ENCODE assay signal across 9 cellular contexts in the genomic region with DNA sequence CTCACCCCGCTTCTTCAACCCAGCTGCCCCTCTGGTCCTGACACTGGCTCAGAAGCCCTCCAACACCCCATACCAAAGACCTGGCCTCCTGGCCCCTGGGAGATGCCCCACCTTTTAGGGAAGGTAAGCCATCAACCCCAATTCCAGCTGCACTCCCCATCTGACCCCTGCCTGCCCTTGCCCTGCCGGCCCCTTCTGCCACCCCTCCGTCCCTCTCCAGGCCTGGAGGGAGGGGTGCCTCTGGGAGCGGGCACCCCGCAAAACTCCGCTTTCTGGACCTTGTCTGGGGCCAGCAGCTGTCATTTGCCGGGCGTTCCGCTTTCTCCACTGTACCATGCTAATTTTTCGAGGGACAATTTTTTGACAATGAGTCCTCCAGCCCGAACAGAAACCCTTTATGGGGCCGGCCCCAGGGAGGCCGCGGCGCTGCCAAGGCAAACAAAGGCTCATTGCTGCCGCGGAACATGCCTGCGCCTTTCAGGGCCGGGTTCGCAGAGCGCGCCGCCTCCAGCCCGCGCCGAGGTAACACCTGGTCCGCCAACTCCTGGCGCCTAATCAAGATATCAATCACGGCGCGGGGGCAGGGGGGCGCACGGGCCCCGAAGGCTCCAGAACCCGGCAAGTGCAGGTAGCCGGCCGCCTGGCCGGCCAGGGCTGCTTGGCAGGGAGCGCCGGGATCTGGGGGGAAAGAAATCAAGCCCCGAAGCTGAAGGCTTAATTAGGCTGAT.
DNase-seq lines count a peak whose midpoint lies in the region; ATAC-seq and TF ChIP-seq lines count a peak whose summit lies in the region.
"Had no signal": no experiment of that assay in that cellular context is flagged by ENCODE, and none has a peak within 500 bp of the region (broad histone marks: within the 10 kb centered on the region; RNA-seq: fewer than 3 reads in every experiment).

No MANE protein-coding gene starts in this region.

- peak in 1 of 2 experiments; percentile 10; a peak in 1 of 4 replicates for TF ChIP-seq CTCF in GM23338 (conservative IDR thresholded peaks at IDR 0.05; ENCODE audit: low read depth in 2 of 2)
- no peak for TF ChIP-seq CTCF in RWPE2 (IDR thresholded peaks at IDR 0.05; ENCODE audit: poor library complexity, severe bottlenecking)

- peak; percentile 78 for DNase-seq in GM23338 (ENCODE audit: low spot score)
- DNase-seq in RWPE2 (ENCODE audit: low spot score) = no peak
- peak; percentile 57 to 89 (median 78) for DNase-seq in head of caudate nucleus
- peak; percentile 54 for DNase-seq in occipital lobe (lab: John Stamatoyannopoulos, UW)
- DNase-seq in RKO (ENCODE audit: low spot score) = no peak
- no peak for DNase-seq in CD1c-positive myeloid dendritic cell (ENCODE audit: extremely low spot score)

- H3K4me1 Mint-ChIP-seq in GM23338 = peaks cover 20% of the 10 kb centered on the region

- H3K4me2 ChIP-seq in GM23338 = peak overlapping the region; percentile 98

- no peaks in the 10 kb centered on the region for H3K36me3 Mint-ChIP-seq in GM23338 (ENCODE audit: low read depth)

- H3K27ac Mint-ChIP-seq in GM23338 = no peak overlapping the region

- H3K9me3 ChIP-seq in RWPE2 (ENCODE audit: severe bottlenecking) = no peaks in the 10 kb centered on the region

- H3K4me3 ChIP-seq in GM23338 (peak overlapping the region; percentile 81), RWPE2 (ENCODE audit: severe bottlenecking) (no peak overlapping the region)

- H3K27me3 ChIP-seq in GM23338 (ENCODE audit: insufficient read depth) = peaks cover 52% of the 10 kb centered on the region
- no peaks in the 10 kb centered on the region for H3K27me3 ChIP-seq in RWPE2 (ENCODE audit: insufficient read depth, poor library complexity, severe bottlenecking)

- H3F3A ChIP-seq in GM23338 (replicated peaks; ENCODE audit: low read depth) = peaks cover 4% of the 10 kb centered on the region

- peaks cover 65% of the 10 kb centered on the region for H3K27me3 Mint-ChIP-seq in GM23338 (ENCODE audit: insufficient read depth, low read depth, poor library complexity)

- H3K36me3 ChIP-seq in GM23338 (ENCODE audit: insufficient read depth) (no peaks in the 10 kb centered on the region), RWPE2 (ENCODE audit: low read depth) (no peaks in the 10 kb centered on the region)

- peak overlapping the region; percentile 83 for H3K4me3 Mint-ChIP-seq in GM23338

- peak overlapping the region; percentile 97 for H2AFZ ChIP-seq in GM23338

- H3K27ac ChIP-seq in GM23338 (ENCODE audit: low read depth) = no peak overlapping the region
- no peak overlapping the region for H3K27ac ChIP-seq in RWPE2 (ENCODE audit: poor library complexity, severe bottlenecking)
- H3K27ac ChIP-seq: epithelial cell of prostate had no signal

- H3K9me3 Mint-ChIP-seq in GM23338 = no peaks in the 10 kb centered on the region

- no peaks in the 10 kb centered on the region for H4K20me1 ChIP-seq in GM23338 (replicated peaks; ENCODE audit: insufficient read depth)

- ATAC-seq in GM23338 = peak; percentile 57
- peak; percentile 78 for ATAC-seq in RWPE2 (ENCODE audit: low read depth)
- ATAC-seq in GM21515 (IDR thresholded peaks at IDR 0.05; ENCODE audit: unreplicated experiment) = no peak
- no peak for ATAC-seq in HG02938 (IDR thresholded peaks at IDR 0.05; ENCODE audit: unreplicated experiment)

- no peaks in the 10 kb centered on the region for H3K79me2 ChIP-seq in GM23338 (replicated peaks; ENCODE audit: insufficient read depth)

- H3K4me1 ChIP-seq in GM23338 (ENCODE audit: insufficient read depth) (peaks cover 16% of the 10 kb centered on the region), RWPE2 (ENCODE audit: insufficient read depth, poor library complexity, severe bottlenecking) (no peaks in the 10 kb centered on the region)

- no peaks in the 10 kb centered on the region for H3K9me2 ChIP-seq in GM23338 (ENCODE audit: insufficient read depth)

- intact Hi-C loops in head of caudate nucleus (cut with DNase I) = no loop called here

TF ChIP-seq in GM23338, 12 proteins besides CTCF, POLR2A, EP300 and RAD21:
- no peak for TF ChIP-seq STAT1 (IDR thresholded peaks at IDR 0.05; ENCODE audit: unreplicated experiment)
- no peak for TF ChIP-seq JUNB (IDR thresholded peaks at IDR 0.05; ENCODE audit: unreplicated experiment)
- TF ChIP-seq EZH2 (IDR thresholded peaks at IDR 0.05; ENCODE audit: low read depth, unreplicated experiment) = peak; percentile 83
- no peak for TF ChIP-seq ZNF331 (CRISPR knock-in tag; IDR thresholded peaks at IDR 0.05; ENCODE audit: low read depth)

Comparison
In these comparisons a context has a peak if more than half of its experiments do, and no peak if none do; other contexts are left out.
1. ATAC-seq: peak in GM23338 (single experiment) and RWPE2 (single experiment); none in GM21515 (single experiment) and HG02938 (single experiment).
2. DNase-seq: peak in GM23338 (single experiment), head of caudate nucleus (42 of 42) and occipital lobe (single experiment); none in RWPE2 (single experiment), RKO (single experiment) and CD1c-positive myeloid dendritic cell (single experiment).